In the genomic region with DNA sequence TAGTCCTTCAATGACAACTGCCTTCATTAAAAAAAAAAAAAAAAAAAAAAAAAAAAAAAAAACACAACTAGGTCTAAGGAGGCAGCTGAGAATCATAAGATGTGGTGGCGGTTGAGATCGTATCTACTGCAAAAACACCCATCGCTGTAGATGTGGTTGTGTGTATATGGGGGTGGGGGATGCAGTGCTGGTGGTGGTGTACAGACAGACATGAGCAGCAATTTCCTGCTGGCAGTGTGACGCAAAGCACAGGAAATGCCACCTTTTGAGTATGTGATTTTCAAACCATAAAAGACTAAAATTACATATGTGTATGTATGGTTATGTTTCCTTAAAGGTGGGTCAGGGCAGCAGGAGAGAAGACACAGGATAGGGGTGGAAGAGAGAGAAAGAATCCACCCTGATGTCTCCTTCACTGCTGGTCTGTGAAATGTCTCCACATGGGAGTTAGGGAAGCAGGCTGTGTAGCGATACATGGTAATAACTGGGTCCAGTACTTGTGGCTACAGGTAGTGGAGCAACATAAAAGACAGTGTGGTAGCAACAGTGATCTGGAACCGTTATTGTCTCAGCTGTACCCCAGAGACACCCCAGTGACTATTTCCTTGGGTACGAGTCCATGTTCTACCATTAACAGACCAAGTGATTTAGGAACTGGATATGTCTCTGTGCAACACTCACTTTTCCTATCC, we compare ENCODE assay signal across 10 cellular contexts. TPM values are rescaled to one million over a fixed set of nuclear protein-coding genes. Genes with fewer than 3 reads are reported as not detected.
DNase-seq lines count a peak whose midpoint lies in the region; ATAC-seq lines count a peak whose summit lies in the region.
"Had no signal": no experiment of that assay in that cellular context is flagged by ENCODE, and none has a peak within 500 bp of the region (broad histone marks: within the 10 kb centered on the region; RNA-seq: fewer than 3 reads in every experiment).

No MANE protein-coding gene starts in this region.

- peak; percentile 84 to 86 for DNase-seq in activated CD4-positive, alpha-beta T cell treated with anti-CD3 and anti-CD28 coated beads, Interleukin-2, amount 50 U/mL, for 4 hours
- DNase-seq in dermis blood vessel endothelial cell (peak; percentile 32), left lobe of liver (ENCODE audit: low spot score) (no peak), RKO (ENCODE audit: low spot score) (no peak), NCI-H774 (lab: John Stamatoyannopoulos, UW) (no peak)
- DNase-seq in stimulated activated CD4-positive, alpha-beta T cell treated with anti-CD3 and anti-CD28 coated beads, TNF-alpha, amount 100 ng/mL, for 4 hours (ENCODE audit: low read depth in 3 of 3), result peak; percentile 32 to 82 (median 74)
- DNase-seq: GOT3, NCI-H187 treated with DMSO at 0.1 percent for 48 hours had no signal

- ATAC-seq in HG02678 (IDR thresholded peaks at IDR 0.05; ENCODE audit: unreplicated experiment), result peak; percentile 52
- no peak for ATAC-seq in GM21825 (IDR thresholded peaks at IDR 0.05; ENCODE audit: unreplicated experiment)
- ATAC-seq in left lobe of liver, result no peak

RNA-seq across cellular contexts. Expression of gene SYTL2, which starts 57.9 kb away (rescaled TPM):
- total RNA-seq in dermis blood vessel endothelial cell (1.7 and 2.0 TPM in 2 replicates), left lobe of liver (4.8 TPM)

Comparison
In these comparisons a context has a peak if more than half of its experiments do, and no peak if none do; other contexts are left out.
1. DNase-seq: peak in activated CD4-positive, alpha-beta T cell treated with anti-CD3 and anti-CD28 coated beads, Interleukin-2, amount 50 U/mL, for 4 hours (2 of 2), dermis blood vessel endothelial cell (single experiment) and stimulated activated CD4-positive, alpha-beta T cell treated with anti-CD3 and anti-CD28 coated beads, TNF-alpha, amount 100 ng/mL, for 4 hours (3 of 3); none in left lobe of liver (single experiment), RKO (single experiment) and NCI-H774 (single experiment).